Comparison of ENCODE assay signal across 11 cellular contexts in the genomic region with DNA sequence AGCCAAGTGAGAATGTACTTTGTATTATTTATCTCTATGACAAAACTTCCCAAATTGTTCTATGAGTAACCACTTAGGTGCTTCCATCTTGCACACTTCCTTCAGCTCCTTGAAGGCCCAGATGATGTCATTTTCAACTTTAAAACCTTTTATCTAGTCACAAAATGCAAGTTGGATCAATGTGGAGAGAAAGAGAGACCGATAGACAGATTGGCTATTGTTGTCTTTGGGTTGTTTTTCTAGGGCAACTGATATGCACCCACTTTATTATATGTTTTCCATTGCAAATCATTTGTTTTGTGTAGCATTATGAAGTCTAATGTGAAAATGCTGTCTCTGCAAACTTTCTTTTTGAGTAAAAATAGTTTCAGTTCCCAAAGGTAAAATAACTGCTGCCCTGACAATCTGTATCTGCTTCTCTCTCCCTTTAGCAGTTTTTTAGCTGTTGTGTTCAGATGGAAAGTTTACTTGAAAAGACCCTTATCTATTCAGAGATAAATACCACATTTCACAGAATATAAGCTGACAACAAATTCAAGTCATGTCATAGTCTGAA.
DNase-seq lines count a peak whose midpoint lies in the region; ATAC-seq, FAIRE-seq and TF ChIP-seq lines count a peak whose summit lies in the region.
"Had no signal": no experiment of that assay in that cellular context is flagged by ENCODE, and none has a peak within 500 bp of the region (broad histone marks: within the 10 kb centered on the region; RNA-seq: fewer than 3 reads in every experiment).

No MANE protein-coding gene starts in this region.

- no peak for TF ChIP-seq POLR2A in GM12878 (IDR thresholded peaks at IDR 0.05; ENCODE audit: low read depth, low read length)
- TF ChIP-seq POLR2A in tibial nerve (IDR thresholded peaks at IDR 0.05), result no peak

- in situ Hi-C loops in GM12878 (cut with MboI), result no loop called here

- H3K4me3 ChIP-seq in GM12864 (ENCODE audit: low read depth, low read length) (no peak overlapping the region), GM12878 (no peak overlapping the region), tibial nerve (no peak overlapping the region)
- no peak overlapping the region for H3K4me3 ChIP-seq in naive thymus-derived CD4-positive, alpha-beta T cell (ENCODE audit: low read length)
- H3K4me3 ChIP-seq: BLaER1 treated with 17β-estradiol and CSF1 and Interleukin-3, amounts not matched to agents 10 nM and 100 nM had no signal

- H4K20me1 ChIP-seq in GM12878 (ENCODE audit: control insufficient read depth, insufficient read depth), result no peaks in the 10 kb centered on the region
- H4K20me1 ChIP-seq: BLaER1 treated with 17β-estradiol and CSF1 and Interleukin-3, amounts not matched to agents 10 nM and 100 nM had no signal

- no peaks in the 10 kb centered on the region for H3K79me2 ChIP-seq in GM12878 (ENCODE audit: control insufficient read depth, insufficient read depth, low read length)

- intact Hi-C loops in GM12878 (cut with micrococcal nuclease; ENCODE audit: unreplicated experiment), result no loop called here
- intact Hi-C loops in naive thymus-derived CD4-positive, alpha-beta T cell (cut with micrococcal nuclease), result no loop called here

- H3K4me1 ChIP-seq in GM12878 (ENCODE audit: control insufficient read depth, insufficient read depth, low read length) (peaks cover 6% of the 10 kb centered on the region; the same call in 1 of the 2 replicates), tibial nerve (peaks cover 0 to 11% (median 0%) of the 10 kb centered on the region in 4 donors)
- H3K4me1 ChIP-seq in naive thymus-derived CD4-positive, alpha-beta T cell (ENCODE audit: control insufficient read depth in 2 of 2, insufficient read depth in 2 of 2, low read length in 2 of 2), result no peaks in the 10 kb centered on the region

- H3K27ac ChIP-seq in GM12878 (ENCODE audit: control insufficient read depth, insufficient read depth), result peak overlapping the region; percentile 25
- H3K27ac ChIP-seq in naive thymus-derived CD4-positive, alpha-beta T cell (ENCODE audit: low read depth, low read length), result no peak overlapping the region
- H3K27ac ChIP-seq in tibial nerve, result no peak overlapping the region
- H3K27ac ChIP-seq: BLaER1 treated with 17β-estradiol and CSF1 and Interleukin-3, amounts not matched to agents 10 nM and 100 nM had no signal

- RAD21 ChIA-PET in GM12878 (lab: Charles Lee; ENCODE audit: unreplicated experiment), result interaction anchor here (0.6 to 2.8 kb wide), 7 partner anchors 26 to 363 kb away, joined by 3 to 23 read pairs (median 4); partner anchors contain the start of gene CITED2

- H3K4me1 Mint-ChIP-seq in naive thymus-derived CD4-positive, alpha-beta T cell, result peaks cover 0 to 29% (median 0%) of the 10 kb centered on the region in 7 donors

- TF ChIP-seq RAD21 in GM12878 (IDR thresholded peaks at IDR 0.05; ENCODE audit: insufficient read depth, low read depth, low read length), result peak; percentile 9; the same call in 1 of the 2 replicates

- peak in 1 of 2 experiments; percentile 88; a peak in 3 of 4 replicates for TF ChIP-seq EP300 in GM12878 (IDR thresholded peaks at IDR 0.05; ENCODE audit: borderline replicate concordance in 1 of 2, control insufficient read depth in 1 of 2, low read depth in 2 of 2, low read length in 2 of 2)
- TF ChIP-seq EP300 in tibial nerve (IDR thresholded peaks at IDR 0.05), result no peak

- POLR2A ChIA-PET in GM12878 (lab: Charles Lee), result interaction anchor here (0.6 kb wide), 1 partner anchor 16 kb away, joined by 7 read pairs; no protein-coding TSS in a partner anchor
- POLR2A ChIA-PET in naive thymus-derived CD4-positive, alpha-beta T cell (lab: Charles Lee), result no interaction called here

- H3K9me3 ChIP-seq in GM12878 (replicated peaks; ENCODE audit: control insufficient read depth, insufficient read depth, low read length) (no peaks in the 10 kb centered on the region), tibial nerve (no peaks in the 10 kb centered on the region)
- H3K9me3 ChIP-seq in naive thymus-derived CD4-positive, alpha-beta T cell (ENCODE audit: control insufficient read depth in 2 of 3, low read length in 3 of 3), result no peaks in the 10 kb centered on the region
- H3K9me3 ChIP-seq: BLaER1 treated with 17β-estradiol and CSF1 and Interleukin-3, amounts not matched to agents 10 nM and 100 nM had no signal

- H3K27me3 ChIP-seq in GM12878 (replicated peaks in 1 of 2; ENCODE audit: control insufficient read depth in 2 of 2, insufficient read depth in 2 of 2, low read length in 1 of 2) (no peaks in the 10 kb centered on the region), tibial nerve (no peaks in the 10 kb centered on the region)
- H3K27me3 ChIP-seq in naive thymus-derived CD4-positive, alpha-beta T cell (ENCODE audit: control insufficient read depth in 2 of 2, insufficient read depth in 2 of 2, low read length in 2 of 2), result no peaks in the 10 kb centered on the region
- H3K27me3 ChIP-seq: BLaER1 treated with 17β-estradiol and CSF1 and Interleukin-3, amounts not matched to agents 10 nM and 100 nM had no signal

- no peaks in the 10 kb centered on the region for H3K9me3 Mint-ChIP-seq in naive thymus-derived CD4-positive, alpha-beta T cell

- TF ChIP-seq CTCF in GM12864 (IDR thresholded peaks at IDR 0.05; ENCODE audit: low read depth, low read length, missing control alignments), result no peak
- no peak for TF ChIP-seq CTCF in GM12878 (IDR thresholded peaks at IDR 0.05 in 2 of 3, conservative IDR thresholded peaks at IDR 0.05 in 1 of 3; ENCODE audit: control insufficient read depth in 2 of 3, extremely low read depth in 1 of 3, insufficient read depth in 1 of 3, low read depth in 3 of 3, low read length in 3 of 3)
- TF ChIP-seq CTCF in tibial nerve (IDR thresholded peaks at IDR 0.05), result no peak

- H3K36me3 ChIP-seq in GM12878 (ENCODE audit: control insufficient read depth in 2 of 2, insufficient read depth in 2 of 2, low read length in 1 of 2), result no peaks in the 10 kb centered on the region
- H3K36me3 ChIP-seq in naive thymus-derived CD4-positive, alpha-beta T cell (ENCODE audit: control insufficient read depth in 2 of 3, insufficient read depth in 3 of 3, low read length in 3 of 3), result no peaks in the 10 kb centered on the region
- no peaks in the 10 kb centered on the region for H3K36me3 ChIP-seq in tibial nerve
- H3K36me3 ChIP-seq: BLaER1 treated with 17β-estradiol and CSF1 and Interleukin-3, amounts not matched to agents 10 nM and 100 nM had no signal

- ATAC-seq in GM21360 (IDR thresholded peaks at IDR 0.05; ENCODE audit: unreplicated experiment) (peak; percentile 92), HG03097 (IDR thresholded peaks at IDR 0.05; ENCODE audit: low FRiP score, unreplicated experiment) (peak; percentile 84), GM12878 (peak; percentile 93)
- ATAC-seq in naive thymus-derived CD4-positive, alpha-beta T cell, result no peak

- no TSS peak for BruUV-seq in GM12878 (replicated peaks; lab: Mats Ljungman, UMichigan)

- 0% methylated on average over 1 of the region's 1 CpG for WGBS in GM12878 (ENCODE audit: insufficient coverage, insufficient replicate concordance, low lambda C conversion rate, missing lambda C conversion rate)
- 54 to 56% methylated on average over 1 of the region's 1 CpG for WGBS in tibial nerve, 2 donors

- peak overlapping the region in 1 of 9 donors; percentile 31 for H3K27ac Mint-ChIP-seq in naive thymus-derived CD4-positive, alpha-beta T cell

- SMC1A ChIA-PET in GM12878 (lab: Charles Lee; ENCODE audit: uncharacterized antibody, unreplicated experiment), result interaction anchor here (0.8 to 2.6 kb wide), 10 partner anchors 9 to 491 kb away, joined by 3 to 14 read pairs (median 4); partner anchors contain the start of gene CITED2

- peak overlapping the region; percentile 33 for H2AFZ ChIP-seq in GM12878 (ENCODE audit: control insufficient read depth, low read depth, low read length)

- H3K4me3 Mint-ChIP-seq in naive thymus-derived CD4-positive, alpha-beta T cell, result no peak overlapping the region

- peaks cover 0 to 2% (median 0%) of the 10 kb centered on the region in 5 donors for H3K36me3 Mint-ChIP-seq in naive thymus-derived CD4-positive, alpha-beta T cell

- peak; percentile 86 for FAIRE-seq in GM12878 (lab: Jason Lieb, UNC)

- H3K4me2 ChIP-seq in GM12878 (ENCODE audit: control insufficient read depth, insufficient read depth), result peak overlapping the region; percentile 46

- no peaks in the 10 kb centered on the region for H3K27me3 Mint-ChIP-seq in naive thymus-derived CD4-positive, alpha-beta T cell

- CTCF ChIA-PET in GM12878 (lab: Yijun Ruan, JAX), result interaction anchor here (0.5 to 1.3 kb wide), 4 partner anchors 9 to 151 kb away, joined by 3 to 4 read pairs (median 3); no protein-coding TSS in a partner anchor
- CTCF ChIA-PET in naive thymus-derived CD4-positive, alpha-beta T cell (lab: Charles Lee), result no interaction called here

- no peak overlapping the region for H3K9ac ChIP-seq in GM12878 (ENCODE audit: control insufficient read depth, insufficient read depth, low read length)
- H3K9ac ChIP-seq: BLaER1 treated with 17β-estradiol and CSF1 and Interleukin-3, amounts not matched to agents 10 nM and 100 nM had no signal

- peak; percentile 19 for DNase-seq in GM12864 (ENCODE audit: low read depth)
- DNase-seq in GM12878 (ENCODE audit: low read depth, low spot score), result peak; percentile 55
- no peak for DNase-seq in naive thymus-derived CD4-positive, alpha-beta T cell
- DNase-seq in tibial nerve (ENCODE audit: low spot score in 2 of 2), result no peak
- no peak for DNase-seq in A172 (ENCODE audit: low spot score)
- no peak for DNase-seq in SW 1271 (lab: John Stamatoyannopoulos, UW)
- DNase-seq: activated CD4-positive, alpha-beta T cell treated with anti-CD3 and anti-CD28 coated beads, Interleukin-2, amount 50 U/mL, for 48 hours; central memory CD4-positive, alpha-beta T cell had no signal

Comparison
In these comparisons a context has a peak if more than half of its experiments do, and no peak if none do; other contexts are left out.
1. DNase-seq: peak in GM12864 (single experiment) and GM12878 (single experiment); none in naive thymus-derived CD4-positive, alpha-beta T cell (0 of 9), tibial nerve (0 of 2), A172 (single experiment) and SW 1271 (0 of 2).